Comparison of ENCODE assay signal across 1 cellular context in the genomic region with DNA sequence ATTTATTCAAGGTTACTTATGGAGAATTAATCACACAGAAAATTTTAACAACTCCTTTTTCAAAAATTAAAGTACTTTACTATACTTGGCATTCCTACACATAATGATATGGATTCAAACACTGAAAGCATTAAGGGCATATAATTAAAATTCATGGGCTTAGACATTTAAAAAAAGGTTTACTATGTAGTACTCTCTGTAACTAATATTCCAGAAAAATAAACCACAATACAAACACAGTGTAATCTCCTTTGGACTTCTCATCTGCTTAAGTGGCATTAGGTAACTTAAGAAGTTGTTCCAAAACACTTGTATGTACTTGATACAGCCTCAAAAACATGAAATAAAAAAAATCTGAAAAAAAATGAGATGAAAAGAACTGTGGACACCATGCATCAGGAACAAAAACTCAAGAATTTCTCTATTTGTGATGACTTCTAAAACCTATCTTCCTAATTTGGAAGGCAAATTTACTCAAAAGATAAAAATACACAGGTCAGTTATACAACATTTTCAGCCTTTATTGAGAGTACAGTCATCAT.
TF ChIP-seq lines count a peak whose summit lies in the region.

No MANE protein-coding gene starts in this region.

TF ChIP-seq in HEK293, 187 proteins besides CTCF, POLR2A, EP300 and RAD21 (continued from another document):
- TF ChIP-seq, protein P1, sequence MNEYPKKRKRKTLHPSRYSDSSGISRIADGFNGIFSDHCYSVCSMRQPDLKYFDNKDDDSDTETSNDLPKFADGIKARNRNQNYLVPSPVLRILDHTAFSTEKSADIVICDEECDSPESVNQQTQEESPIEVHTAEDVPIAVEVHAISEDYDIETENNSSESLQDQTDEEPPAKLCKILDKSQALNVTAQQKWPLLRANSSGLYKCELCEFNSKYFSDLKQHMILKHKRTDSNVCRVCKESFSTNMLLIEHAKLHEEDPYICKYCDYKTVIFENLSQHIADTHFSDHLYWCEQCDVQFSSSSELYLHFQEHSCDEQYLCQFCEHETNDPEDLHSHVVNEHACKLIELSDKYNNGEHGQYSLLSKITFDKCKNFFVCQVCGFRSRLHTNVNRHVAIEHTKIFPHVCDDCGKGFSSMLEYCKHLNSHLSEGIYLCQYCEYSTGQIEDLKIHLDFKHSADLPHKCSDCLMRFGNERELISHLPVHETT (tag by site-specific recombination; IDR thresholded peaks at IDR 0.05): no peak
- TF ChIP-seq, protein P2, sequence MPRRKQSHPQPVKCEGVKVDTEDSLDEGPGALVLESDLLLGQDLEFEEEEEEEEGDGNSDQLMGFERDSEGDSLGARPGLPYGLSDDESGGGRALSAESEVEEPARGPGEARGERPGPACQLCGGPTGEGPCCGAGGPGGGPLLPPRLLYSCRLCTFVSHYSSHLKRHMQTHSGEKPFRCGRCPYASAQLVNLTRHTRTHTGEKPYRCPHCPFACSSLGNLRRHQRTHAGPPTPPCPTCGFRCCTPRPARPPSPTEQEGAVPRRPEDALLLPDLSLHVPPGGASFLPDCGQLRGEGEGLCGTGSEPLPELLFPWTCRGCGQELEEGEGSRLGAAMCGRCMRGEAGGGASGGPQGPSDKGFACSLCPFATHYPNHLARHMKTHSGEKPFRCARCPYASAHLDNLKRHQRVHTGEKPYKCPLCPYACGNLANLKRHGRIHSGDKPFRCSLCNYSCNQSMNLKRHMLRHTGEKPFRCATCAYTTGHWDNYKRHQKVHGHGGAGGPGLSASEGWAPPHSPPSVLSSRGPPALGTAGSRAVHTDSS (tag by site-specific recombination; IDR thresholded peaks at IDR 0.05): no peak
- TF ChIP-seq SP2 (tag by site-specific recombination; IDR thresholded peaks at IDR 0.05) (no peak), SP7 (tag by site-specific recombination; IDR thresholded peaks at IDR 0.05) (peak; percentile 82), ZBTB17 (tag by site-specific recombination; IDR thresholded peaks at IDR 0.05) (peak; percentile 58), ZNF776 (tag by site-specific recombination; IDR thresholded peaks at IDR 0.05; ENCODE audit: borderline replicate concordance) (no peak), ZNF473 (tag by site-specific recombination; IDR thresholded peaks at IDR 0.05) (no peak), ZNF701 (tag by site-specific recombination; IDR thresholded peaks at IDR 0.05) (no peak), KLF7 (tag by site-specific recombination; IDR thresholded peaks at IDR 0.05; ENCODE audit: borderline replicate concordance) (no peak), ZNF302 (tag by site-specific recombination; IDR thresholded peaks at IDR 0.05; ENCODE audit: low read depth) (no peak), MZF1 (tag by site-specific recombination; IDR thresholded peaks at IDR 0.05; ENCODE audit: borderline replicate concordance) (no peak), SP3 (tag by site-specific recombination; IDR thresholded peaks at IDR 0.05) (peak; percentile 31; the same call in 1 of the 2 replicates), ZBTB21 (tag by site-specific recombination; IDR thresholded peaks at IDR 0.05) (no peak), SCRT2 (tag by site-specific recombination; IDR thresholded peaks at IDR 0.05) (0 out of 2 replicates have a peak, but pooled peaks have one; percentile 19), ZNF366 (tag by site-specific recombination; conservative IDR thresholded peaks at IDR 0.05) (0 out of 2 replicates have a peak, but pooled peaks have one; percentile 29), ZNF664 (tag by site-specific recombination; IDR thresholded peaks at IDR 0.05) (no peak), ZNF626 (tag by site-specific recombination; IDR thresholded peaks at IDR 0.05) (no peak), ZSCAN16 (tag by site-specific recombination; IDR thresholded peaks at IDR 0.05) (no peak), ZFP41 (tag by site-specific recombination; IDR thresholded peaks at IDR 0.05; ENCODE audit: borderline replicate concordance) (no peak), ZNF292 (tag by site-specific recombination; IDR thresholded peaks at IDR 0.05; ENCODE audit: borderline replicate concordance, low read depth) (no peak), ZNF133 (tag by site-specific recombination; IDR thresholded peaks at IDR 0.05) (no peak), YY2 (tag by site-specific recombination; IDR thresholded peaks at IDR 0.05) (no peak), ZBTB1 (tag by site-specific recombination; IDR thresholded peaks at IDR 0.05) (no peak), ZNF76 (tag by site-specific recombination; IDR thresholded peaks at IDR 0.05; ENCODE audit: borderline replicate concordance, low read depth) (no peak), ZNF558 (tag by site-specific recombination; IDR thresholded peaks at IDR 0.05) (no peak), ZNF221 (tag by site-specific recombination; IDR thresholded peaks at IDR 0.05; ENCODE audit: borderline replicate concordance) (no peak), ZNF791 (tag by site-specific recombination; IDR thresholded peaks at IDR 0.05) (no peak), ZNF549 (tag by site-specific recombination; IDR thresholded peaks at IDR 0.05) (no peak), OSR2 (tag by site-specific recombination; IDR thresholded peaks at IDR 0.05) (peak; percentile 89), ZNF223 (tag by site-specific recombination; IDR thresholded peaks at IDR 0.05) (no peak), ZBTB7A (tag by site-specific recombination; IDR thresholded peaks at IDR 0.05; ENCODE audit: low read depth) (no peak), ZFP37 (tag by site-specific recombination; IDR thresholded peaks at IDR 0.05) (no peak), ZEB2 (tag by site-specific recombination; IDR thresholded peaks at IDR 0.05) (0 out of 2 replicates have a peak, but pooled peaks have one; percentile 22), FEZF1 (tag by site-specific recombination; IDR thresholded peaks at IDR 0.05) (peak; percentile 41)
- TF ChIP-seq, protein P3, sequence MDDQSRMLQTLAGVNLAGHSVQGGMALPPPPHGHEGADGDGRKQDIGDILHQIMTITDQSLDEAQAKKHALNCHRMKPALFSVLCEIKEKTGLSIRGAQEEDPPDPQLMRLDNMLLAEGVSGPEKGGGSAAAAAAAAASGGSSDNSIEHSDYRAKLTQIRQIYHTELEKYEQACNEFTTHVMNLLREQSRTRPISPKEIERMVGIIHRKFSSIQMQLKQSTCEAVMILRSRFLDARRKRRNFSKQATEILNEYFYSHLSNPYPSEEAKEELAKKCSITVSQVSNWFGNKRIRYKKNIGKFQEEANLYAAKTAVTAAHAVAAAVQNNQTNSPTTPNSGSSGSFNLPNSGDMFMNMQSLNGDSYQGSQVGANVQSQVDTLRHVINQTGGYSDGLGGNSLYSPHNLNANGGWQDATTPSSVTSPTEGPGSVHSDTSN (CRISPR knock-in tag; IDR thresholded peaks at IDR 0.05): no peak
- TF ChIP-seq, protein P4, sequence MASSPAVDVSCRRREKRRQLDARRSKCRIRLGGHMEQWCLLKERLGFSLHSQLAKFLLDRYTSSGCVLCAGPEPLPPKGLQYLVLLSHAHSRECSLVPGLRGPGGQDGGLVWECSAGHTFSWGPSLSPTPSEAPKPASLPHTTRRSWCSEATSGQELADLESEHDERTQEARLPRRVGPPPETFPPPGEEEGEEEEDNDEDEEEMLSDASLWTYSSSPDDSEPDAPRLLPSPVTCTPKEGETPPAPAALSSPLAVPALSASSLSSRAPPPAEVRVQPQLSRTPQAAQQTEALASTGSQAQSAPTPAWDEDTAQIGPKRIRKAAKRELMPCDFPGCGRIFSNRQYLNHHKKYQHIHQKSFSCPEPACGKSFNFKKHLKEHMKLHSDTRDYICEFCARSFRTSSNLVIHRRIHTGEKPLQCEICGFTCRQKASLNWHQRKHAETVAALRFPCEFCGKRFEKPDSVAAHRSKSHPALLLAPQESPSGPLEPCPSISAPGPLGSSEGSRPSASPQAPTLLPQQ (tag by site-specific recombination; IDR thresholded peaks at IDR 0.05): no peak
- TF ChIP-seq, protein P5, sequence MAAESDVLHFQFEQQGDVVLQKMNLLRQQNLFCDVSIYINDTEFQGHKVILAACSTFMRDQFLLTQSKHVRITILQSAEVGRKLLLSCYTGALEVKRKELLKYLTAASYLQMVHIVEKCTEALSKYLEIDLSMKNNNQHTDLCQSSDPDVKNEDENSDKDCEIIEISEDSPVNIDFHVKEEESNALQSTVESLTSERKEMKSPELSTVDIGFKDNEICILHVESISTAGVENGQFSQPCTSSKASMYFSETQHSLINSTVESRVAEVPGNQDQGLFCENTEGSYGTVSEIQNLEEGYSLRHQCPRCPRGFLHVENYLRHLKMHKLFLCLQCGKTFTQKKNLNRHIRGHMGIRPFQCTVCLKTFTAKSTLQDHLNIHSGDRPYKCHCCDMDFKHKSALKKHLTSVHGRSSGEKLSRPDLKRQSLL (tag by site-specific recombination; IDR thresholded peaks at IDR 0.05): no peak
- TF ChIP-seq, protein P6, sequence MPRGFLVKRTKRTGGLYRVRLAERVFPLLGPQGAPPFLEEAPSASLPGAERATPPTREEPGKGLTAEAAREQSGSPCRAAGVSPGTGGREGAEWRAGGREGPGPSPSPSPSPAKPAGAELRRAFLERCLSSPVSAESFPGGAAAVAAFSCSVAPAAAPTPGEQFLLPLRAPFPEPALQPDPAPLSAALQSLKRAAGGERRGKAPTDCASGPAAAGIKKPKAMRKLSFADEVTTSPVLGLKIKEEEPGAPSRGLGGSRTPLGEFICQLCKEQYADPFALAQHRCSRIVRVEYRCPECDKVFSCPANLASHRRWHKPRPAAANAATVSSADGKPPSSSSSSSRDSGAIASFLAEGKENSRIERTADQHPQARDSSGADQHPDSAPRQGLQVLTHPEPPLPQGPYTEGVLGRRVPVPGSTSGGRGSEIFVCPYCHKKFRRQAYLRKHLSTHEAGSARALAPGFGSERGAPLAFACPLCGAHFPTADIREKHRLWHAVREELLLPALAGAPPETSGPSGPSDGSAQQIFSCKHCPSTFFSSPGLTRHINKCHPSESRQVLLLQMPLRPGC (tag by site-specific recombination; IDR thresholded peaks at IDR 0.05): peak; percentile 75; the same call in 1 of the 2 replicates
- TF ChIP-seq, protein P7, sequence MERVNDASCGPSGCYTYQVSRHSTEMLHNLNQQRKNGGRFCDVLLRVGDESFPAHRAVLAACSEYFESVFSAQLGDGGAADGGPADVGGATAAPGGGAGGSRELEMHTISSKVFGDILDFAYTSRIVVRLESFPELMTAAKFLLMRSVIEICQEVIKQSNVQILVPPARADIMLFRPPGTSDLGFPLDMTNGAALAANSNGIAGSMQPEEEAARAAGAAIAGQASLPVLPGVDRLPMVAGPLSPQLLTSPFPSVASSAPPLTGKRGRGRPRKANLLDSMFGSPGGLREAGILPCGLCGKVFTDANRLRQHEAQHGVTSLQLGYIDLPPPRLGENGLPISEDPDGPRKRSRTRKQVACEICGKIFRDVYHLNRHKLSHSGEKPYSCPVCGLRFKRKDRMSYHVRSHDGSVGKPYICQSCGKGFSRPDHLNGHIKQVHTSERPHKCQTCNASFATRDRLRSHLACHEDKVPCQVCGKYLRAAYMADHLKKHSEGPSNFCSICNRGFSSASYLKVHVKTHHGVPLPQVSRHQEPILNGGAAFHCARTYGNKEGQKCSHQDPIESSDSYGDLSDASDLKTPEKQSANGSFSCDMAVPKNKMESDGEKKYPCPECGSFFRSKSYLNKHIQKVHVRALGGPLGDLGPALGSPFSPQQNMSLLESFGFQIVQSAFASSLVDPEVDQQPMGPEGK (tag by site-specific recombination; IDR thresholded peaks at IDR 0.05): no peak
- TF ChIP-seq, protein P8, sequence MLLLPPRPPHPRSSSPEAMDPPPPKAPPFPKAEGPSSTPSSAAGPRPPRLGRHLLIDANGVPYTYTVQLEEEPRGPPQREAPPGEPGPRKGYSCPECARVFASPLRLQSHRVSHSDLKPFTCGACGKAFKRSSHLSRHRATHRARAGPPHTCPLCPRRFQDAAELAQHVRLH (tag by site-specific recombination; IDR thresholded peaks at IDR 0.05): no peak
- TF ChIP-seq, protein P9, sequence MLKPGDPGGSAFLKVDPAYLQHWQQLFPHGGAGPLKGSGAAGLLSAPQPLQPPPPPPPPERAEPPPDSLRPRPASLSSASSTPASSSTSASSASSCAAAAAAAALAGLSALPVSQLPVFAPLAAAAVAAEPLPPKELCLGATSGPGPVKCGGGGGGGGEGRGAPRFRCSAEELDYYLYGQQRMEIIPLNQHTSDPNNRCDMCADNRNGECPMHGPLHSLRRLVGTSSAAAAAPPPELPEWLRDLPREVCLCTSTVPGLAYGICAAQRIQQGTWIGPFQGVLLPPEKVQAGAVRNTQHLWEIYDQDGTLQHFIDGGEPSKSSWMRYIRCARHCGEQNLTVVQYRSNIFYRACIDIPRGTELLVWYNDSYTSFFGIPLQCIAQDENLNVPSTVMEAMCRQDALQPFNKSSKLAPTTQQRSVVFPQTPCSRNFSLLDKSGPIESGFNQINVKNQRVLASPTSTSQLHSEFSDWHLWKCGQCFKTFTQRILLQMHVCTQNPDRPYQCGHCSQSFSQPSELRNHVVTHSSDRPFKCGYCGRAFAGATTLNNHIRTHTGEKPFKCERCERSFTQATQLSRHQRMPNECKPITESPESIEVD (tag by site-specific recombination; IDR thresholded peaks at IDR 0.05): peak; percentile 79
- TF ChIP-seq, protein P10, sequence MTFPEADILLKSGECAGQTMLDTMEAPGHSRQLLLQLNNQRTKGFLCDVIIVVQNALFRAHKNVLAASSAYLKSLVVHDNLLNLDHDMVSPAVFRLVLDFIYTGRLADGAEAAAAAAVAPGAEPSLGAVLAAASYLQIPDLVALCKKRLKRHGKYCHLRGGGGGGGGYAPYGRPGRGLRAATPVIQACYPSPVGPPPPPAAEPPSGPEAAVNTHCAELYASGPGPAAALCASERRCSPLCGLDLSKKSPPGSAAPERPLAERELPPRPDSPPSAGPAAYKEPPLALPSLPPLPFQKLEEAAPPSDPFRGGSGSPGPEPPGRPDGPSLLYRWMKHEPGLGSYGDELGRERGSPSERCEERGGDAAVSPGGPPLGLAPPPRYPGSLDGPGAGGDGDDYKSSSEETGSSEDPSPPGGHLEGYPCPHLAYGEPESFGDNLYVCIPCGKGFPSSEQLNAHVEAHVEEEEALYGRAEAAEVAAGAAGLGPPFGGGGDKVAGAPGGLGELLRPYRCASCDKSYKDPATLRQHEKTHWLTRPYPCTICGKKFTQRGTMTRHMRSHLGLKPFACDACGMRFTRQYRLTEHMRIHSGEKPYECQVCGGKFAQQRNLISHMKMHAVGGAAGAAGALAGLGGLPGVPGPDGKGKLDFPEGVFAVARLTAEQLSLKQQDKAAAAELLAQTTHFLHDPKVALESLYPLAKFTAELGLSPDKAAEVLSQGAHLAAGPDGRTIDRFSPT (tag by site-specific recombination; IDR thresholded peaks at IDR 0.05): no peak
- TF ChIP-seq, protein P11, sequence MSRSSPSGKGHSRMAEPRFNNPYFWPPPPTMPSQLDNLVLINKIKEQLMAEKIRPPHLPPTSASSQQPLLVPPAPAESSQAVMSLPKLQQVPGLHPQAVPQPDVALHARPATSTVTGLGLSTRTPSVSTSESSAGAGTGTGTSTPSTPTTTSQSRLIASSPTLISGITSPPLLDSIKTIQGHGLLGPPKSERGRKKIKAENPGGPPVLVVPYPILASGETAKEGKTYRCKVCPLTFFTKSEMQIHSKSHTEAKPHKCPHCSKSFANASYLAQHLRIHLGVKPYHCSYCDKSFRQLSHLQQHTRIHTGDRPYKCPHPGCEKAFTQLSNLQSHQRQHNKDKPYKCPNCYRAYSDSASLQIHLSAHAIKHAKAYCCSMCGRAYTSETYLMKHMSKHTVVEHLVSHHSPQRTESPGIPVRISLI (tag by site-specific recombination; IDR thresholded peaks at IDR 0.05): peak; percentile 99
